18 cellular contexts compared by ENCODE assay signal in genomic region chr16:85199880-85200279, GRCh38.
DNase-seq lines count a peak whose midpoint lies in the region; ATAC-seq and TF ChIP-seq lines count a peak whose summit lies in the region.
"Had no signal": no experiment of that assay in that cellular context is flagged by ENCODE, and none has a peak within 500 bp of the region (broad histone marks: within the 10 kb centered on the region; RNA-seq: fewer than 3 reads in every experiment).

No MANE protein-coding gene starts in this region.

- H3K27me3 Mint-ChIP-seq in brain (no peaks in the 10 kb centered on the region), nephron (ENCODE audit: low read depth) (no peaks in the 10 kb centered on the region)

- BruUV-seq in HCT116 (replicated peaks; lab: Mats Ljungman, UMichigan), result no TSS peak

- H3K4me1 Mint-ChIP-seq in brain, result peaks cover 85% of the 10 kb centered on the region
- peaks cover 86% of the 10 kb centered on the region for H3K4me1 Mint-ChIP-seq in nephron

- CTCF ChIA-PET in HCT116 (lab: Charles Lee), result no interaction called here

- no peaks in the 10 kb centered on the region for H3K36me3 ChIP-seq in BLaER1
- no peaks in the 10 kb centered on the region for H3K36me3 ChIP-seq in HCT116 (ENCODE audit: control insufficient read depth in 1 of 2, insufficient read depth in 2 of 2, low read length in 2 of 2)
- H3K36me3 ChIP-seq: HAP-1 had no signal

- TF ChIP-seq RAD21 in HCT116 (IDR thresholded peaks at IDR 0.05; ENCODE audit: low read depth), result no peak

- peak overlapping the region in 1 of 5 experiments; percentile 19 for H3K4me3 Mint-ChIP-seq in brain
- H3K4me3 Mint-ChIP-seq in nephron, result peak overlapping the region in 2 of 3 experiments; percentile 4 to 32
- H3K4me3 Mint-ChIP-seq: CD8-positive, alpha-beta T cell had no signal

- no peak overlapping the region; the same call in 1 of the 2 replicates for H3K27ac ChIP-seq in BLaER1
- no peak overlapping the region for H3K27ac ChIP-seq in HCT116 (ENCODE audit: low read depth, low read length)

- no peaks in the 10 kb centered on the region for H3K9me2 ChIP-seq in HCT116 (ENCODE audit: insufficient read depth)

- no peak for DNase-seq in HCT116 (ENCODE audit: low read depth, low spot score)
- DNase-seq: ACHN; CD8-positive, alpha-beta T cell; KG1; NCI-H1105; NCI-H187; NCI-H446; NCI-H748 treated with DMSO at 0.1 percent for 48 hours; SHP77 had no signal

- H3K27ac Mint-ChIP-seq in brain, result peak overlapping the region in 3 of 5 experiments; percentile 71 to 91 (median 84)
- H3K27ac Mint-ChIP-seq in nephron, result peak overlapping the region; percentile 91 to 98 (median 93)
- H3K27ac Mint-ChIP-seq: CD8-positive, alpha-beta T cell had no signal

- POLR2A ChIA-PET in HCT116 (lab: Charles Lee), result no interaction called here

- H3K9me3 Mint-ChIP-seq in brain (peaks cover 0 to 2% (median 0%) of the 10 kb centered on the region in 5 experiments), nephron (no peaks in the 10 kb centered on the region)
- H3K9me3 Mint-ChIP-seq: CD8-positive, alpha-beta T cell had no signal

- H3K9me3 ChIP-seq in BLaER1 (peaks cover 3% of the 10 kb centered on the region; the same call in 1 of the 2 replicates), HCT116 (ENCODE audit: control insufficient read depth in 1 of 2, insufficient read depth in 1 of 2, low read depth in 1 of 2, low read length in 2 of 2) (no peaks in the 10 kb centered on the region)
- H3K9me3 ChIP-seq: HAP-1 had no signal

- no peaks in the 10 kb centered on the region for H3K27me3 ChIP-seq in BLaER1
- no peaks in the 10 kb centered on the region for H3K27me3 ChIP-seq in HCT116 (ENCODE audit: insufficient read depth, low read length)

- H3K36me3 Mint-ChIP-seq in brain (no peaks in the 10 kb centered on the region), nephron (ENCODE audit: low read depth) (no peaks in the 10 kb centered on the region)
- H3K36me3 Mint-ChIP-seq: CD8-positive, alpha-beta T cell had no signal

- no peak overlapping the region for H3K9ac ChIP-seq in BLaER1
- H3K9ac ChIP-seq in HCT116 (ENCODE audit: low read length), result peak overlapping the region; percentile 21; the same call in 1 of the 2 replicates

- RAD21 ChIA-PET in HCT116 (lab: Charles Lee; ENCODE audit: low non-redundant PET in 1 of 2, low total read pairs in 2 of 2, uncharacterized antibody in 2 of 2, unreplicated experiment in 2 of 2), result no interaction called here

- H3K4me3 ChIP-seq in BLaER1 (no peak overlapping the region), HCT116 (replicated peaks in 1 of 2; ENCODE audit: low read depth in 1 of 2, low read length in 2 of 2) (no peak overlapping the region)
- H3K4me3 ChIP-seq: HAP-1 had no signal

- H3K4me1 ChIP-seq in BLaER1 (peaks cover 69% of the 10 kb centered on the region), HCT116 (ENCODE audit: control insufficient read depth in 1 of 2, insufficient read depth in 2 of 2, low read length in 2 of 2) (peaks cover 30 to 56% of the 10 kb centered on the region in 2 experiments)
- H3K4me1 ChIP-seq: HAP-1 had no signal

- no peak for TF ChIP-seq POLR2A in HCT116 (IDR thresholded peaks at IDR 0.05; ENCODE audit: borderline replicate concordance, extremely low read depth, insufficient read depth, insufficient read length)

- H3K79me2 ChIP-seq in HCT116 (ENCODE audit: insufficient read depth, low read length), result no peaks in the 10 kb centered on the region; the same call in 1 of the 2 replicates

- intact Hi-C loops in HCT116 (cut with micrococcal nuclease), result no loop called here

- no peak for TF ChIP-seq CTCF in HCT116 (IDR thresholded peaks at IDR 0.05 in 2 of 3, conservative IDR thresholded peaks at IDR 0.05 in 1 of 3; ENCODE audit: borderline replicate concordance in 1 of 3, insufficient read depth in 1 of 3, low read depth in 2 of 3, low read length in 2 of 3)
- no peak for TF ChIP-seq CTCF in brain (conservative IDR thresholded peaks at IDR 0.05)
- no peak for TF ChIP-seq CTCF in nephron (IDR thresholded peaks at IDR 0.05; ENCODE audit: unreplicated experiment in 3 of 3)

- H2AFZ ChIP-seq in HCT116 (ENCODE audit: low read depth, low read length, poor library complexity, severe bottlenecking), result no peak overlapping the region

- H3K4me2 ChIP-seq in BLaER1, result peak overlapping the region; percentile 72
- H3K4me2 ChIP-seq in HCT116 (ENCODE audit: low read length), result peak overlapping the region; percentile 51

- no peaks in the 10 kb centered on the region for H4K20me1 ChIP-seq in BLaER1
- no peaks in the 10 kb centered on the region for H4K20me1 ChIP-seq in HCT116 (ENCODE audit: insufficient read depth)

- no peak for ATAC-seq in HCT116
- ATAC-seq in GM18511 (IDR thresholded peaks at IDR 0.05; ENCODE audit: unreplicated experiment), result no peak
- ATAC-seq in HG03354 (IDR thresholded peaks at IDR 0.05; ENCODE audit: poor library complexity, severe bottlenecking, unreplicated experiment), result no peak
- no peak for ATAC-seq in GM19328 (IDR thresholded peaks at IDR 0.05; ENCODE audit: unreplicated experiment)
- no peak for ATAC-seq in HG03520 (IDR thresholded peaks at IDR 0.05; ENCODE audit: unreplicated experiment)
- ATAC-seq: CD8-positive, alpha-beta T cell; SK-N-SH treated with all-trans-retinoic acid at 6 μM for 48 hours had no signal

TF ChIP-seq in HCT116, 20 proteins besides CTCF, POLR2A, EP300 and RAD21:
- TF ChIP-seq SRF (IDR thresholded peaks at IDR 0.05; ENCODE audit: low read depth) (no peak), TCF7L2 (IDR thresholded peaks at IDR 0.05; ENCODE audit: borderline replicate concordance, extremely low read depth, insufficient read depth, insufficient read length) (no peak), EZH2phosphoT487 (IDR thresholded peaks at IDR 0.05; ENCODE audit: borderline replicate concordance) (no peak), MAX (IDR thresholded peaks at IDR 0.05) (no peak), CBX3 (IDR thresholded peaks at IDR 0.05; ENCODE audit: low read depth) (no peak), EGR1 (IDR thresholded peaks at IDR 0.05; ENCODE audit: low read depth) (no peak), REST (IDR thresholded peaks at IDR 0.05; ENCODE audit: low read depth) (no peak), ZBTB33 (IDR thresholded peaks at IDR 0.05; ENCODE audit: extremely low read depth, insufficient replicate concordance, low read length) (no peak), POLR2AphosphoS5 (IDR thresholded peaks at IDR 0.05; ENCODE audit: low read depth, low read length) (no peak), EZH2 (IDR thresholded peaks at IDR 0.05) (no peak), ATF3 (IDR thresholded peaks at IDR 0.05) (no peak)
